ENCODE assay signal across 18 cellular contexts in the genomic region with DNA sequence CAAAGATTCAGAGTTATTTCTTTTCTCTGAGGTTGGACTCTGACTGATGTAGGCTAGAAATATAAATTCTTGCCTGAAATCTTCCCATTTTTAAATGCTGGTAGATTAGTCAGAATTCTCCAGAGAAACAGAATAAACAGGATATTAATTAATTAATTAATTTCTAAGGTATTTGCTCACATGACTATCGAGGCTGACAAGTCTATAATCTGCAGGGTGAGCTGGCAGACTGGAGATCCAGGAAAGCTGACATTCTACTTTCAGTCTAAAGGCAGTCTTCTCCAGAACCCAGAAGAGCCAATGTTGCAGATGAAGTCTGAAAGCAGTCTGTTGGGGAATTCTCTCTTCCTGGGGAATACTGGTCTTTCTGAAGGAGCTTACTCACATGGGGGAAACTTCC.
DNase-seq lines count a peak whose midpoint lies in the region; ATAC-seq, FAIRE-seq and TF ChIP-seq lines count a peak whose summit lies in the region.
"Had no signal": no experiment of that assay in that cellular context is flagged by ENCODE, and none has a peak within 500 bp of the region (broad histone marks: within the 10 kb centered on the region; RNA-seq: fewer than 3 reads in every experiment).

No MANE protein-coding gene starts in this region.

- ATAC-seq in RWPE2 (ENCODE audit: low read depth) (peak; percentile 41; the same call in 2 of the 3 replicates), naive B cell (ENCODE audit: low read depth in 2 of 2) (no peak)
- ATAC-seq: GM23338, PC-3 had no signal

- peaks cover 0 to 4% (median 0%) of the 10 kb centered on the region in 7 donors for H3K9me3 Mint-ChIP-seq in naive B cell
- no peaks in the 10 kb centered on the region for H3K9me3 Mint-ChIP-seq in activated CD4-positive, alpha-beta T cell treated with anti-CD3 and anti-CD28 coated beads, Interleukin-2, amount 10 ng/mL, durations not matched to agents 24 days and 14 days
- H3K9me3 Mint-ChIP-seq: GM23338 had no signal

- no peak for TF ChIP-seq CTCF in RWPE2 (IDR thresholded peaks at IDR 0.05; ENCODE audit: poor library complexity, severe bottlenecking)

- no peaks in the 10 kb centered on the region for H3K9me3 ChIP-seq in RWPE2 (ENCODE audit: severe bottlenecking)
- H3K9me3 ChIP-seq: SJCRH30 had no signal

- H3K4me3 ChIP-seq in RWPE2 (ENCODE audit: severe bottlenecking), result no peak overlapping the region
- H3K4me3 ChIP-seq: GM23338, SJCRH30 had no signal

- no peak overlapping the region for H3K27ac ChIP-seq in RWPE2 (ENCODE audit: poor library complexity, severe bottlenecking)
- peak overlapping the region; percentile 33 for H3K27ac ChIP-seq in cingulate gyrus (ENCODE audit: low read depth, low read length)
- no peak overlapping the region for H3K27ac ChIP-seq in substantia nigra (ENCODE audit: low read depth, low read length, poor library complexity, severe bottlenecking)
- H3K27ac ChIP-seq: SJCRH30 had no signal

- peaks cover 9% of the 10 kb centered on the region for H3K4me1 ChIP-seq in RWPE2 (ENCODE audit: insufficient read depth, poor library complexity, severe bottlenecking)
- H3K4me1 ChIP-seq: SJCRH30 had no signal

- H3K4me3 Mint-ChIP-seq in naive B cell, result peak overlapping the region in 3 of 8 donors; percentile 48 to 89 (median 70)
- H3K4me3 Mint-ChIP-seq in activated CD4-positive, alpha-beta T cell treated with anti-CD3 and anti-CD28 coated beads, Interleukin-2, amount 10 ng/mL, durations not matched to agents 24 days and 14 days, result no peak overlapping the region
- H3K4me3 Mint-ChIP-seq: CD4-positive, CD25-positive, alpha-beta regulatory T cell; GM23338 had no signal

- no peak for TF ChIP-seq POLR2A in H54 (IDR thresholded peaks at IDR 0.05; ENCODE audit: low read depth, low read length)

- intact Hi-C loops in activated CD4-positive, alpha-beta T cell treated with anti-CD3 and anti-CD28 coated beads, Interleukin-2, amount 10 ng/mL, durations not matched to agents 24 days and 14 days (cut with micrococcal nuclease), result no loop called here

- DNase-seq in EH (ENCODE audit: low read depth) (peak; percentile 20), RWPE2 (ENCODE audit: low spot score) (no peak), naive B cell (no peak), GOT3 (lab: John Stamatoyannopoulos, UW) (no peak), H54 (ENCODE audit: insufficient read length, low spot score) (no peak), substantia nigra (lab: John Stamatoyannopoulos, UW) (no peak)
- no peak for DNase-seq in activated CD4-positive, alpha-beta T cell treated with anti-CD3 and anti-CD28 coated beads, Interleukin-2, amount 10 ng/mL, durations not matched to agents 24 days and 14 days
- DNase-seq: CD4-positive, CD25-positive, alpha-beta regulatory T cell; COR-L47; DMS 273 treated with DMSO at 0.1 percent for 48 hours; NCI-H1105; NCI-H774; PC-3; SJCRH30 had no signal

- no peaks in the 10 kb centered on the region for H3K36me3 ChIP-seq in RWPE2 (ENCODE audit: low read depth)
- H3K36me3 ChIP-seq: SJCRH30 had no signal

- peaks cover 53 to 85% (median 77%) of the 10 kb centered on the region in 3 donors for H3K4me1 Mint-ChIP-seq in naive B cell
- no peaks in the 10 kb centered on the region for H3K4me1 Mint-ChIP-seq in activated CD4-positive, alpha-beta T cell treated with anti-CD3 and anti-CD28 coated beads, Interleukin-2, amount 10 ng/mL, durations not matched to agents 24 days and 14 days
- H3K4me1 Mint-ChIP-seq: CD4-positive, CD25-positive, alpha-beta regulatory T cell had no signal

- no peaks in the 10 kb centered on the region for H3K27me3 ChIP-seq in RWPE2 (ENCODE audit: insufficient read depth, poor library complexity, severe bottlenecking)
- H3K27me3 ChIP-seq: SJCRH30 had no signal

- no peak for FAIRE-seq in H54 (lab: Jason Lieb, UNC)
- FAIRE-seq: GM12891, GM19239 had no signal

- peak overlapping the region; percentile 97 to 100 (median 98) for H3K27ac Mint-ChIP-seq in naive B cell
- no peak overlapping the region for H3K27ac Mint-ChIP-seq in activated CD4-positive, alpha-beta T cell treated with anti-CD3 and anti-CD28 coated beads, Interleukin-2, amount 10 ng/mL, durations not matched to agents 24 days and 14 days
- H3K27ac Mint-ChIP-seq: GM23338 had no signal

- H3K27me3 Mint-ChIP-seq in naive B cell, result no peaks in the 10 kb centered on the region
- peaks cover 18% of the 10 kb centered on the region for H3K27me3 Mint-ChIP-seq in activated CD4-positive, alpha-beta T cell treated with anti-CD3 and anti-CD28 coated beads, Interleukin-2, amount 10 ng/mL, durations not matched to agents 24 days and 14 days

- no peaks in the 10 kb centered on the region for H3K36me3 Mint-ChIP-seq in naive B cell
- no peaks in the 10 kb centered on the region for H3K36me3 Mint-ChIP-seq in activated CD4-positive, alpha-beta T cell treated with anti-CD3 and anti-CD28 coated beads, Interleukin-2, amount 10 ng/mL, durations not matched to agents 24 days and 14 days (ENCODE audit: low read depth)
- H3K36me3 Mint-ChIP-seq: CD4-positive, CD25-positive, alpha-beta regulatory T cell had no signal
